2 cellular contexts compared by ENCODE assay signal in the genomic region with DNA sequence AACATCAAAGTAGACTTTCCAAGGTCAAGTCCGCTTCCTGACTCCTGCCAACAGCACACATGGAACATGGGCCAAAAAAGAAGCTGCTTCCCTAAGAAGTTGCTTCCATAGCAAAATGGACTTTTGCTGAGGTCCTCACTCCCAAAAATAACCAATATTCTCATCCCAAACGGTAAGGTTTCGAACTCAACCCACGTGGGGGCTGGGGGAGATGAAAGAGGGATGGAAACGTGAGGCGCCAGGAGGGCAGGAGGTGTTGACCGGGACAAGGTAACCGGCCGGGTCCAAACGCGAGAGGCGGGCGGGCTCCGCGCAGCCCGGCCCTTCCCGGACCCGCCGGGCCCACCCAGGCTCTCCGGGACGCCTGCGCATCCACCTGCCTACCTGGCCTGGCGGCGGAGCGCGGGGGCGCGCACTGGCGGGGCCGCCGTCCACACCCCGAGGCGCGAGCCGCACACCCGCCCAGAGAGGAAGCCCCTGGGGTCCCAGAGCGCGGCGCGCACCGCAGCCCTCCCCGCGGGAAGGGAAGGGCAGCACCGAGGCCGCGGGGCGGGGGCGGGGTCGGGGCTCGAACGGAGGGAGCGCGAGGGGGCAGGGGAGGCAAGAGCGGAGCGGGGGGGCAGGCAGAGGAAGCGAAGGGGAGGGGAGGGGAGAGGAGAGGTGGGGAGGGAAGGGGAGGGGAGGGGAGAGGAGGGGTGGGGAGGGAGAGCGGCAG.
TF ChIP-seq lines count a peak whose summit lies in the region.

No MANE protein-coding gene starts in this region.

TF ChIP-seq in IMR-90, 13 proteins besides CTCF, POLR2A, EP300 and RAD21:
- TF ChIP-seq BHLHE40 (IDR thresholded peaks at IDR 0.05; ENCODE audit: low read depth, low read length) (0 out of 2 replicates have a peak, but pooled peaks have one; percentile 26), NFE2L2 (IDR thresholded peaks at IDR 0.05; ENCODE audit: low read depth, low read length) (no peak), MAZ (IDR thresholded peaks at IDR 0.05; ENCODE audit: borderline replicate concordance, low read depth, low read length) (peak; percentile 34; the same call in 1 of the 2 replicates)

TF ChIP-seq in K562, 482 proteins besides CTCF, POLR2A, EP300 and RAD21 (continues in another document):
- TF ChIP-seq BRD9 (IDR thresholded peaks at IDR 0.05; ENCODE audit: low read depth, partially characterized antibody), result no peak
- peak; percentile 82 for TF ChIP-seq RB1 (IDR thresholded peaks at IDR 0.05; ENCODE audit: low read depth)
- TF ChIP-seq MTA2 (IDR thresholded peaks at IDR 0.05; ENCODE audit: low read depth), result no peak
- 0 out of 4 replicates have a peak, but pooled peaks of 1 of the 2 experiments have one; percentile 57 for TF ChIP-seq KDM1A (IDR thresholded peaks at IDR 0.05)
- TF ChIP-seq GATAD2B (IDR thresholded peaks at IDR 0.05; ENCODE audit: borderline replicate concordance), result peak; percentile 87
- TF ChIP-seq ZNF316 (IDR thresholded peaks at IDR 0.05), result peak; percentile 48
- TF ChIP-seq RBFOX2 (IDR thresholded peaks at IDR 0.05; ENCODE audit: low read depth, low read length), result peak; percentile 69
- TF ChIP-seq ZFX (CRISPR knock-in tag; IDR thresholded peaks at IDR 0.05), result peak; percentile 60
- TF ChIP-seq, protein P1, sequence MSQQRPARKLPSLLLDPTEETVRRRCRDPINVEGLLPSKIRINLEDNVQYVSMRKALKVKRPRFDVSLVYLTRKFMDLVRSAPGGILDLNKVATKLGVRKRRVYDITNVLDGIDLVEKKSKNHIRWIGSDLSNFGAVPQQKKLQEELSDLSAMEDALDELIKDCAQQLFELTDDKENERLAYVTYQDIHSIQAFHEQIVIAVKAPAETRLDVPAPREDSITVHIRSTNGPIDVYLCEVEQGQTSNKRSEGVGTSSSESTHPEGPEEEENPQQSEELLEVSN (IDR thresholded peaks at IDR 0.05; ENCODE audit: borderline replicate concordance in 1 of 2, extremely low read depth in 1 of 2, insufficient read depth in 1 of 2, insufficient read length in 1 of 2, low read depth in 1 of 2, low read length in 1 of 2, poor library complexity in 1 of 2, severe bottlenecking in 1 of 2), result peak in 1 of 2 experiments; percentile 52
- TF ChIP-seq NR2C1 (IDR thresholded peaks at IDR 0.05), result no peak
- no peak for TF ChIP-seq NR2C1 (tag; IDR thresholded peaks at IDR 0.05)
- TF ChIP-seq TAF1 (IDR thresholded peaks at IDR 0.05; ENCODE audit: control insufficient read depth, extremely low read depth, insufficient read depth, low read length, severe bottlenecking), result no peak
- no peak for TF ChIP-seq ZNF778 (CRISPR knock-in tag; IDR thresholded peaks at IDR 0.05)
- peak; percentile 82 for TF ChIP-seq ZC3H4 (CRISPR knock-in tag; IDR thresholded peaks at IDR 0.05; ENCODE audit: borderline replicate concordance)
- TF ChIP-seq FOXK2 (conservative IDR thresholded peaks at IDR 0.05 in 1 of 2, IDR thresholded peaks at IDR 0.05 in 1 of 2; ENCODE audit: low read depth in 2 of 2), result peak in 1 of 2 experiments; percentile 59; a peak in 1 of 4 replicates
- TF ChIP-seq, protein P2, sequence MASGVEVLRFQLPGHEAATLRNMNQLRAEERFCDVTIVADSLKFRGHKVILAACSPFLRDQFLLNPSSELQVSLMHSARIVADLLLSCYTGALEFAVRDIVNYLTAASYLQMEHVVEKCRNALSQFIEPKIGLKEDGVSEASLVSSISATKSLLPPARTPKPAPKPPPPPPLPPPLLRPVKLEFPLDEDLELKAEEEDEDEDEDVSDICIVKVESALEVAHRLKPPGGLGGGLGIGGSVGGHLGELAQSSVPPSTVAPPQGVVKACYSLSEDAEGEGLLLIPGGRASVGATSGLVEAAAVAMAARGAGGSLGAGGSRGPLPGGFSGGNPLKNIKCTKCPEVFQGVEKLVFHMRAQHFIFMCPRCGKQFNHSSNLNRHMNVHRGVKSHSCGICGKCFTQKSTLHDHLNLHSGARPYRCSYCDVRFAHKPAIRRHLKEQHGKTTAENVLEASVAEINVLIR (CRISPR knock-in tag; IDR thresholded peaks at IDR 0.05), result no peak
- no peak for TF ChIP-seq GATAD2A (IDR thresholded peaks at IDR 0.05)
- TF ChIP-seq GTF2F1 (IDR thresholded peaks at IDR 0.05; ENCODE audit: low read depth, low read length), result no peak
- TF ChIP-seq TBL1XR1 (IDR thresholded peaks at IDR 0.05; ENCODE audit: low read length in 2 of 2), result peak; percentile 29 to 67; a peak in 1 of 4 replicates
- TF ChIP-seq, protein P3, sequence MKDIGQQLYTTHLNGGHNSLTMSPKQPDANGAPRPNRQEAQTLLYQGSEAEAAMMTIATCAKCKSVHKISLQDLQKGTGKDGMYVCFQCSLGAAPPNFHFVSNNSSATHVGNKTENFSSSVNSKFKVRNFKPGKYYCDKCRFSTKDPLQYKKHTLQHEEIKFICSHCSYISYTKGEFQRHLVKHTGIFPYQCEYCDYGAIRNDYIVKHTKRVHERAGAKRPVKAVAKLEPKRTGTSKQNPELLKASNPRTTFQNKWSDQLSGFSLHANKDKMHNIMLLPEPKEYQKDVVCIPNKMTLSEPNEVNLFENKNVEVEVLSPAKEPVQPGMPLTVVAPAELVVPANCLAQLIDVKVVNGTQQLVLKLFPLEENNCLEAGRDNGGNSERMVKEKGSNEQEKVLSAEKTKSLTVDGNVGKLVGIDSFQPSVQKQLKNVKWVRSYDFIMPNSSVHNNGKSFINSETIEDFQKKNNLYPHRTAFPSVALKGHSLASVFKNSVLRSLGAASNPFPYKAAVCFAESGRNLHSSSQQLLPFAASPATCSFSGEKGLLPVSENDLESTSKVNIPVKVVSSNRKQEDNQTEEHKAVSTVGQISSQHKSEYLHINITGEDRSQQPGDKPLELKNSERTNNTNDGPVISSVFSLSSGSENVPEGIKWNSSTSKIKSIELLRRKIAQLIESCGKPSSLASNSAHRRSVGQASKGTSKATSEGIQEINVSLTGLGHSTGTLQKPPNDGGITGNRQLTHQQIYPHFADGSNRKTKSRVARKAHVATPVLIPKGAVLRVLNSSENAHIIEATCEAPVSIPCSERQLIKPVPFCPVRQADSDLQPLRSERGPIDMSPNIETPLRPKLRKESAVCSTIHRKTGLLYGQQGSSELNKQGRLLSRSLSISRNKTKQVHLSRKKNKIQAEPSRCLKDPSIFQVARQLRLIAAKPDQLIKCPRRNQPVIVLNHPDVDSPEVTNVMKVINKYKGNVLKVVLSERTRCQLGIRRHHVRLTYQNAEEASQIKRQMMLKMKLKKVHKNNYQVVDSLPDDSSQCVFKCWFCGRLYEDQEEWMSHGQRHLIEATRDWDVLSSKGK (CRISPR knock-in tag; IDR thresholded peaks at IDR 0.05), result no peak
- TF ChIP-seq FOXK1 (CRISPR knock-in tag; IDR thresholded peaks at IDR 0.05; ENCODE audit: borderline replicate concordance), result no peak
- 0 out of 2 replicates have a peak, but pooled peaks have one; percentile 51 for TF ChIP-seq HLTF (IDR thresholded peaks at IDR 0.05)
- peak; percentile 51 for TF ChIP-seq HMGN3 (IDR thresholded peaks at IDR 0.05; ENCODE audit: borderline replicate concordance, extremely low read depth, insufficient read length, low read depth, low read length)
- TF ChIP-seq SIN3A (IDR thresholded peaks at IDR 0.05; ENCODE audit: borderline replicate concordance in 2 of 2, control insufficient read depth in 1 of 2, low read depth in 2 of 2, low read length in 2 of 2), result peak; percentile 73 to 80; a peak in 3 of 4 replicates
- TF ChIP-seq, protein P4, sequence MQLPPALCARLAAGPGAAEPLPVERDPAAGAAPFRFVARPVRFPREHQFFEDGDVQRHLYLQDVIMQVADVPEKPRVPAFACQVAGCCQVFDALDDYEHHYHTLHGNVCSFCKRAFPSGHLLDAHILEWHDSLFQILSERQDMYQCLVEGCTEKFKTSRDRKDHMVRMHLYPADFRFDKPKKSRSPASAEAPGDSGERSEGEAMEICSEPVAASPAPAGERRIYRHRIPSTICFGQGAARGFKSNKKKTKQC (CRISPR knock-in tag; IDR thresholded peaks at IDR 0.05), result 0 out of 2 replicates have a peak, but pooled peaks have one; percentile 49
- no peak for TF ChIP-seq ELF4 (CRISPR knock-in tag; IDR thresholded peaks at IDR 0.05)
- no peak for TF ChIP-seq KLF10 (CRISPR knock-in tag; IDR thresholded peaks at IDR 0.05)
- TF ChIP-seq MAZ (CRISPR knock-in tag; conservative IDR thresholded peaks at IDR 0.05 in 1 of 2, IDR thresholded peaks at IDR 0.05 in 1 of 2), result peak; percentile 16 to 83; a peak in 2 of 4 replicates
- 0 out of 2 replicates have a peak, but pooled peaks have one; percentile 68 for TF ChIP-seq ZNF583 (CRISPR knock-in tag; IDR thresholded peaks at IDR 0.05)
- TF ChIP-seq CTBP1 (IDR thresholded peaks at IDR 0.05; ENCODE audit: borderline replicate concordance), result peak; percentile 87
- peak in 1 of 2 experiments; percentile 89; a peak in 2 of 4 replicates for TF ChIP-seq HDAC1 (IDR thresholded peaks at IDR 0.05)
- TF ChIP-seq PCBP1 (IDR thresholded peaks at IDR 0.05; ENCODE audit: low read depth, low read length, poor library complexity, severe bottlenecking), result peak; percentile 17
- TF ChIP-seq, protein P5, sequence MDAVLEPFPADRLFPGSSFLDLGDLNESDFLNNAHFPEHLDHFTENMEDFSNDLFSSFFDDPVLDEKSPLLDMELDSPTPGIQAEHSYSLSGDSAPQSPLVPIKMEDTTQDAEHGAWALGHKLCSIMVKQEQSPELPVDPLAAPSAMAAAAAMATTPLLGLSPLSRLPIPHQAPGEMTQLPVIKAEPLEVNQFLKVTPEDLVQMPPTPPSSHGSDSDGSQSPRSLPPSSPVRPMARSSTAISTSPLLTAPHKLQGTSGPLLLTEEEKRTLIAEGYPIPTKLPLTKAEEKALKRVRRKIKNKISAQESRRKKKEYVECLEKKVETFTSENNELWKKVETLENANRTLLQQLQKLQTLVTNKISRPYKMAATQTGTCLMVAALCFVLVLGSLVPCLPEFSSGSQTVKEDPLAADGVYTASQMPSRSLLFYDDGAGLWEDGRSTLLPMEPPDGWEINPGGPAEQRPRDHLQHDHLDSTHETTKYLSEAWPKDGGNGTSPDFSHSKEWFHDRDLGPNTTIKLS (IDR thresholded peaks at IDR 0.05; ENCODE audit: borderline replicate concordance, low read depth), result 0 out of 2 replicates have a peak, but pooled peaks have one; percentile 33
- TF ChIP-seq E2F3 (CRISPR knock-in tag; IDR thresholded peaks at IDR 0.05), result 0 out of 2 replicates have a peak, but pooled peaks have one; percentile 35
- TF ChIP-seq ATF7 (IDR thresholded peaks at IDR 0.05), result peak; percentile 39; the same call in 1 of the 2 replicates
- TF ChIP-seq PRMT5 (CRISPR knock-in tag; IDR thresholded peaks at IDR 0.05), result no peak
- peak; percentile 23; the same call in 1 of the 2 replicates for TF ChIP-seq NFIC (IDR thresholded peaks at IDR 0.05)
- TF ChIP-seq FOXA3 (CRISPR knock-in tag; conservative IDR thresholded peaks at IDR 0.05 in 1 of 2, IDR thresholded peaks at IDR 0.05 in 1 of 2), result peak in 1 of 2 experiments; percentile 32; a peak in 1 of 4 replicates
- TF ChIP-seq, protein P6, sequence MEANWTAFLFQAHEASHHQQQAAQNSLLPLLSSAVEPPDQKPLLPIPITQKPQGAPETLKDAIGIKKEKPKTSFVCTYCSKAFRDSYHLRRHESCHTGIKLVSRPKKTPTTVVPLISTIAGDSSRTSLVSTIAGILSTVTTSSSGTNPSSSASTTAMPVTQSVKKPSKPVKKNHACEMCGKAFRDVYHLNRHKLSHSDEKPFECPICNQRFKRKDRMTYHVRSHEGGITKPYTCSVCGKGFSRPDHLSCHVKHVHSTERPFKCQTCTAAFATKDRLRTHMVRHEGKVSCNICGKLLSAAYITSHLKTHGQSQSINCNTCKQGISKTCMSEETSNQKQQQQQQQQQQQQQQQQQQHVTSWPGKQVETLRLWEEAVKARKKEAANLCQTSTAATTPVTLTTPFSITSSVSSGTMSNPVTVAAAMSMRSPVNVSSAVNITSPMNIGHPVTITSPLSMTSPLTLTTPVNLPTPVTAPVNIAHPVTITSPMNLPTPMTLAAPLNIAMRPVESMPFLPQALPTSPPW (CRISPR knock-in tag; IDR thresholded peaks at IDR 0.05), result peak; percentile 81; the same call in 1 of the 2 replicates
